In the genomic region with DNA sequence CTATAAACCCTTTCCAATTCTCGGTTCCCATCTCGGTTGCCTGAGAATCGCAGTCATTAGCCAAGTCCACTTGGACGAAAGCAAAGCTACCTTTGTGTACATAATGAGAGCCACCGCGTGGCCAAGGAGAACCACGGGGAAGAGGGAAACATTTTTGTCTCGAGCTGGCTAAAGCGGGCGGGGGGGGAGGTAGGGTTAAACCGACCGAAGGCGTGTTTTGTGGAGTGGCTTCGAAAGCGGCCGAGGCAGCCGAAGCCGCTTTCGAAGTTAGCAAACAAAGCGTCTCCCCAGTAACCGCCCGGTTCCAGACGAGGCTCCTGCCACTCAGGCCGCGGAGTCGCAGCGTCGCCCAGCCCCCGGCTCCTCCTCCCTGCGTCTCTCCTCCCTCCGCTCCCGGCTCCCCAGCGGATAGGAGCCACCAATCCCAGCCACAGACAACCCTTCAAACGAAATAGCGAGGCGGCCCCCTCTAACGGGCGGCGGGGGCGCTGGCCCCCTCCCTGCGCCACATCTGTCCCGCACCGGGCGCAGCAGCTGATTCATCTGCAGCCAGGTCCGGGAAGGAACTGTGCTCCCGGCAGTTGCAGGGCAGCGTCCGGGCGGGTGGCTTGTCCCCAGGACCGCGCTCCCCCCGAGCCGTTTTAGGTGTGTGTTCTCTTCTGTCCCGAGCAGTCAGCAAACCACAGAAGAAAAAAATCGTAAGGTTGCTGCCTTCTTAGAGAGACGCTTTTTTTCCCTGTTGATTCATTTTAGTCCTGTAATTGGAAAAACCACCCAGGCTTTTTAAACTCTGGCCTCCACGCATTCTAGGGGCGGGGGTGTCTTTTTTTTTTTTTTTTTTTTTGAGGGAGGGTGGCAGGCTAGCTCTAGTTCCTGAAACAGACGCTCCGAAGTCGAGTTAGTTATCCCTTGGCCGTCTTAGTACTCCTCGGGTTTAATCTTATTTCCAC, we compare ENCODE assay signal across 8 cellular contexts. TPM values are rescaled to one million over a fixed set of nuclear protein-coding genes. Genes with fewer than 3 reads are reported as not detected.
DNase-seq lines count a peak whose midpoint lies in the region; ATAC-seq, FAIRE-seq and TF ChIP-seq lines count a peak whose summit lies in the region.

No MANE protein-coding gene starts in this region.

- peak; percentile 66 for ATAC-seq in GM21381 (IDR thresholded peaks at IDR 0.05; ENCODE audit: unreplicated experiment)

- H3K4me1 Mint-ChIP-seq in endodermal cell, result peaks cover 28% of the 10 kb centered on the region
- peaks cover 26% of the 10 kb centered on the region for H3K4me1 Mint-ChIP-seq in mesothelial cell of epicardium

- peak overlapping the region; percentile 96 for H3K4me3 ChIP-seq in endodermal cell (ENCODE audit: low read length)

- TF ChIP-seq CTCF in endodermal cell (conservative IDR thresholded peaks at IDR 0.05) (no peak), mesothelial cell of epicardium (IDR thresholded peaks at IDR 0.05; ENCODE audit: unreplicated experiment) (no peak)

- FAIRE-seq in HTR-8/SVneo (lab: Jason Lieb, UNC), result no peak

- WGBS in endodermal cell (ENCODE audit: insufficient coverage in 1 of 2, insufficient read length in 1 of 2), 2 experiments, result 0% methylated on average over 29 to 63 of the region's 63 CpGs

- H3K36me3 Mint-ChIP-seq in endodermal cell (ENCODE audit: low read depth) (peaks cover 30% of the 10 kb centered on the region), mesothelial cell of epicardium (no peaks in the 10 kb centered on the region)

- peaks cover 14% of the 10 kb centered on the region for H3K4me1 ChIP-seq in endodermal cell (ENCODE audit: control insufficient read depth, insufficient read depth, low read length)

- DNase-seq in COR-L47 (lab: John Stamatoyannopoulos, UW) (peak; percentile 98), HTR-8/SVneo (ENCODE audit: insufficient read length, low spot score) (peak; percentile 81), NOMO-1 treated with DMSO at 0.1 percent for 48 hours (lab: John Stamatoyannopoulos, UW; ENCODE audit: unreplicated experiment) (peak; percentile 97), endodermal cell (peak; percentile 98), mesothelial cell of epicardium (ENCODE audit: low spot score in 2 of 2, unreplicated experiment in 2 of 2) (peak; percentile 87 to 91)
- DNase-seq in activated CD8-positive, alpha-beta memory T cell treated with anti-CD3 and anti-CD28 coated beads, Interleukin-2, amount 50 U/mL, for 1 hour (ENCODE audit: extremely low read depth), result peak; percentile 77
- peak; percentile 36 to 57 for DNase-seq in stimulated activated CD8-positive, alpha-beta memory T cell treated with anti-CD3 and anti-CD28 coated beads, Interleukin-15, amount 100 ng/mL, for 4 hours (ENCODE audit: low read depth in 2 of 2)

- H3K4me3 Mint-ChIP-seq in endodermal cell (peak overlapping the region; percentile 100), mesothelial cell of epicardium (peak overlapping the region; percentile 96)

- H3K9ac ChIP-seq in endodermal cell (ENCODE audit: extremely low read depth, low read length, poor library complexity, severe bottlenecking), result peak overlapping the region; percentile 99

- H3K27me3 ChIP-seq in endodermal cell (ENCODE audit: control insufficient read depth, insufficient read depth, low read length, poor library complexity, severe bottlenecking), result no peaks in the 10 kb centered on the region

- no peaks in the 10 kb centered on the region for H3K9me3 Mint-ChIP-seq in endodermal cell
- no peaks in the 10 kb centered on the region for H3K9me3 Mint-ChIP-seq in mesothelial cell of epicardium

- peaks cover 10% of the 10 kb centered on the region for H3K36me3 ChIP-seq in endodermal cell (ENCODE audit: control insufficient read depth, insufficient read depth, low read length)

- peak overlapping the region; percentile 100 for H3K27ac Mint-ChIP-seq in endodermal cell
- H3K27ac Mint-ChIP-seq in mesothelial cell of epicardium, result peak overlapping the region; percentile 100

- peak overlapping the region; percentile 100 for H3K27ac ChIP-seq in endodermal cell (ENCODE audit: low read depth, low read length)

- no peaks in the 10 kb centered on the region for H3K27me3 Mint-ChIP-seq in endodermal cell (ENCODE audit: insufficient read depth)
- H3K27me3 Mint-ChIP-seq in mesothelial cell of epicardium (ENCODE audit: low read depth), result no peaks in the 10 kb centered on the region

- no peaks in the 10 kb centered on the region for H3K9me3 ChIP-seq in endodermal cell (ENCODE audit: control insufficient read depth, low read length)

RNA-seq across cellular contexts. Expression of gene TGIF1, which starts 1.8 kb away (rescaled TPM):
- total RNA-seq in endodermal cell (100 to 1,000 TPM; 417 to 575 TPM), mesothelial cell of epicardium (96.6 to 110 TPM (median 103 TPM) in 3 replicates)
- 177 TPM for polyA plus RNA-seq in endodermal cell (2013, experiment 1 of 2)
- 176 TPM for polyA plus RNA-seq in endodermal cell (2013, experiment 2 of 2)

Comparison
In these comparisons a context has a peak if more than half of its experiments do, and no peak if none do; other contexts are left out.
1. Peak in every context shown above with its lines: DNase-seq, ATAC-seq, H3K4me3 ChIP-seq and H3K27ac ChIP-seq.
2. DNase-seq: peak in every context shown above with its lines; median percentile 98 in COR-L47; 98 in endodermal cell; 97 in NOMO-1 treated with DMSO at 0.1 percent for 48 hours; 89 in mesothelial cell of epicardium; 81 in HTR-8/SVneo; 77 in activated CD8-positive, alpha-beta memory T cell treated with anti-CD3 and anti-CD28 coated beads, Interleukin-2, amount 50 U/mL, for 1 hour; 46 in stimulated activated CD8-positive, alpha-beta memory T cell treated with anti-CD3 and anti-CD28 coated beads, Interleukin-15, amount 100 ng/mL, for 4 hours.